26 cellular contexts compared by ENCODE assay signal in genomic region chr4:186617921-186618320, GRCh38.
"Had no signal": no experiment of that assay in that cellular context is flagged by ENCODE, and none has a peak within 500 bp of the region (broad histone marks: within the 10 kb centered on the region; RNA-seq: fewer than 3 reads in every experiment).

No MANE protein-coding gene starts in this region.

- DNase-seq: activated CD4-positive, alpha-beta T cell treated with anti-CD3 and anti-CD28 coated beads for 48 hours; activated CD8-positive, alpha-beta memory T cell treated with anti-CD3 and anti-CD28 coated beads, Interleukin-2, amount 10 ng/mL, durations not matched to agents 7 days and 5 days; activated CD8-positive, alpha-beta T cell treated with anti-CD3 and anti-CD28 coated beads for 36 hours; activated gamma-delta T cell treated with Interleukin-2 at 50 U/mL for 16 hours; activated T-cell treated with anti-CD3 and anti-CD28 coated beads for 4 hours; anterior cingulate cortex; central memory CD4-positive, alpha-beta T cell; dermis blood vessel endothelial cell; effector CD8-positive, alpha-beta T cell; erythroblast; head of caudate nucleus; hypothalamus; left ventricle myocardium inferior; midbrain; natural killer cell; pancreas; psoas muscle; stimulated activated CD4-positive, alpha-beta T cell treated with anti-CD3 and anti-CD28 coated beads, Interleukin-4, amount 100 ng/mL, for 24 hours; stimulated activated naive CD4-positive, alpha-beta T cell treated with Interleukin-2 at 50 U/mL for 16 hours; T-helper 17 cell; upper lobe of right lung had no signal

- H3K27me3 ChIP-seq: gastroesophageal sphincter, pancreas, right atrium auricular region, upper lobe of right lung had no signal

- H3K36me3 Mint-ChIP-seq: activated CD8-positive, alpha-beta memory T cell treated with anti-CD3 and anti-CD28 coated beads, Interleukin-2, amount 10 ng/mL, durations not matched to agents 7 days and 5 days; activated naive CD4-positive, alpha-beta T cell treated with anti-CD3 and anti-CD28 coated beads, Interleukin-2, amount 50 U/mL, for 24 hours; natural killer cell had no signal

- H3K27ac Mint-ChIP-seq: activated CD8-positive, alpha-beta memory T cell treated with anti-CD3 and anti-CD28 coated beads, Interleukin-2, amount 10 ng/mL, durations not matched to agents 7 days and 5 days; activated CD8-positive, alpha-beta T cell treated with anti-CD3 and anti-CD28 coated beads for 36 hours; activated naive CD4-positive, alpha-beta T cell treated with anti-CD3 and anti-CD28 coated beads, Interleukin-2, amount 50 U/mL, for 24 hours; activated T-helper 1 cell treated with anti-CD3 and anti-CD28 coated beads, Interleukin-12 subunit alpha, Interleukin-12 subunit beta, Interleukin-2, Interleukin-4 antibody, amounts not matched to agents 30 ng/mL and 10 ng/mL and 1 ng/mL, durations not matched to agents 14 hours and 24 hours and 36 hours; brain; natural killer cell; T-helper 17 cell had no signal

- H3K4me3 Mint-ChIP-seq: activated CD8-positive, alpha-beta memory T cell treated with anti-CD3 and anti-CD28 coated beads, Interleukin-2, amount 10 ng/mL, durations not matched to agents 7 days and 5 days; activated CD8-positive, alpha-beta T cell treated with anti-CD3 and anti-CD28 coated beads for 36 hours; activated naive CD4-positive, alpha-beta T cell treated with anti-CD3 and anti-CD28 coated beads, Interleukin-2, amount 50 U/mL, for 24 hours; activated T-helper 1 cell treated with anti-CD3 and anti-CD28 coated beads, Interleukin-12 subunit alpha, Interleukin-12 subunit beta, Interleukin-2, Interleukin-4 antibody, amounts not matched to agents 30 ng/mL and 10 ng/mL and 1 ng/mL, durations not matched to agents 14 hours and 24 hours and 36 hours; brain; natural killer cell; T-helper 17 cell had no signal

- H3K9me3 Mint-ChIP-seq: activated CD8-positive, alpha-beta T cell treated with anti-CD3 and anti-CD28 coated beads for 36 hours; activated naive CD4-positive, alpha-beta T cell treated with anti-CD3 and anti-CD28 coated beads, Interleukin-2, amount 50 U/mL, for 24 hours; activated T-helper 1 cell treated with anti-CD3 and anti-CD28 coated beads, Interleukin-12 subunit alpha, Interleukin-12 subunit beta, Interleukin-2, Interleukin-4 antibody, amounts not matched to agents 30 ng/mL and 10 ng/mL and 1 ng/mL, durations not matched to agents 14 hours and 24 hours and 36 hours had no signal

- H3K27ac ChIP-seq: gastroesophageal sphincter, left ventricle myocardium inferior, pancreas, psoas muscle, right atrium auricular region, upper lobe of right lung had no signal

- H3K4me1 ChIP-seq: gastroesophageal sphincter, pancreas, psoas muscle, upper lobe of right lung had no signal

- H3K4me3 ChIP-seq: gastroesophageal sphincter, left ventricle myocardium inferior, pancreas, psoas muscle, right atrium auricular region, upper lobe of right lung had no signal

- H3K4me1 Mint-ChIP-seq: activated naive CD4-positive, alpha-beta T cell treated with anti-CD3 and anti-CD28 coated beads, Interleukin-2, amount 50 U/mL, for 24 hours; brain; natural killer cell; T-helper 17 cell had no signal

- H3K27me3 Mint-ChIP-seq: activated CD8-positive, alpha-beta memory T cell treated with anti-CD3 and anti-CD28 coated beads, Interleukin-2, amount 10 ng/mL, durations not matched to agents 7 days and 5 days; activated CD8-positive, alpha-beta T cell treated with anti-CD3 and anti-CD28 coated beads for 36 hours; brain had no signal

- H3K9me3 ChIP-seq: gastroesophageal sphincter, left ventricle myocardium inferior, pancreas, psoas muscle, right atrium auricular region, upper lobe of right lung had no signal
